In the genomic region with DNA sequence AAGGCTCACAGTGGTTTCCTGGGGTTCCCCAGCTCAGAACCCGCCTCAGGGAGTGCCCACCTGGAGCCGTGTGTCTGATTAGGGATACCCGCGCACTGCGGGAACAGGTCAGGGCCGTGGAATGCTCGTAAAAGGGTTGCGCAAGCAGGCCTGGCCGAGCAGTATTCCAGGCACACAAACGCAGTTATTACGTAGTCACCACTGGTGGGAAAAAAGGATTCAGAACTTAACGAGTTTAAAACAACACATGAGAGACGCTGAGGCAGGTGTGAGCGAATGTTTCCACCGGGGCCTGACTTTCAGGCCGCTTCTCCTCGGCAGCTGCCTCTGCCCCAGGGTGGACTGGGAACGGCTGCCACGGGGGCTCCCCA, we compare ENCODE assay signal across 8 cellular contexts. TPM values are rescaled to one million over a fixed set of nuclear protein-coding genes. Genes with fewer than 3 reads are reported as not detected.
A peak's percentile ranks its signal among the peaks of the same experiment; 100 is the strongest.
DNase-seq lines count a peak whose midpoint lies in the region; ATAC-seq, FAIRE-seq and TF ChIP-seq lines count a peak whose summit lies in the region.
"Had no signal": no experiment of that assay in that cellular context is flagged by ENCODE, and none has a peak within 500 bp of the region (broad histone marks: within the 10 kb centered on the region; RNA-seq: fewer than 3 reads in every experiment).

No MANE protein-coding gene starts in this region.

- WGBS in thymus = 75% methylated on average over 19 of the region's 19 CpGs

- no peak for FAIRE-seq in H54 (lab: Jason Lieb, UNC)

- H3K9me3 ChIP-seq in thymus (ENCODE audit: control insufficient read depth) = no peaks in the 10 kb centered on the region
- H3K9me3 ChIP-seq: psoas muscle had no signal

- DNase-seq in H54 (ENCODE audit: insufficient read length, low spot score) (peak; percentile 60), RKO (ENCODE audit: low spot score) (peak; percentile 23), fibroblast of villous mesenchyme (ENCODE audit: low read depth) (peak; percentile 98), cerebellum (ENCODE audit: low spot score) (no peak), NCI-H82 treated with DMSO at 0.1 percent for 48 hours (lab: John Stamatoyannopoulos, UW; ENCODE audit: unreplicated experiment) (no peak)

- H3K4me3 ChIP-seq in fibroblast of villous mesenchyme (ENCODE audit: low read depth, low read length) = no peak overlapping the region
- no peak overlapping the region for H3K4me3 ChIP-seq in thymus (ENCODE audit: low read length)
- H3K4me3 ChIP-seq: psoas muscle had no signal

- peaks cover 39% of the 10 kb centered on the region for H3K4me1 ChIP-seq in thymus (ENCODE audit: control insufficient read depth, insufficient read depth, low read length)

- TF ChIP-seq POLR2A in H54 (IDR thresholded peaks at IDR 0.05; ENCODE audit: low read depth, low read length) = no peak

- no peaks in the 10 kb centered on the region for H3K27me3 ChIP-seq in thymus (ENCODE audit: control insufficient read depth, insufficient read depth)

- no peaks in the 10 kb centered on the region for H3K36me3 ChIP-seq in thymus (ENCODE audit: control insufficient read depth, insufficient read depth)

- no peak for ATAC-seq in activated CD4-positive, CD25-positive, alpha-beta regulatory T cell treated with anti-CD3 and anti-CD28 coated beads, Interleukin-2, amount 50 U/mL, for 24 hours

- H3K27ac ChIP-seq in thymus (ENCODE audit: low read depth) = peak overlapping the region; percentile 76
- H3K27ac ChIP-seq: psoas muscle had no signal

- no peak for TF ChIP-seq CTCF in fibroblast of villous mesenchyme (IDR thresholded peaks at IDR 0.05; ENCODE audit: insufficient read depth, low read depth, low read length)

RNA-seq across cellular contexts. Expression of a gene that starts 18.2 kb away (rescaled TPM):
- total RNA-seq in fibroblast of villous mesenchyme (under 0.01 TPM in 2 replicates), cerebellum (13.3 TPM)
- polyA plus RNA-seq in thymus = 34.4 TPM

RNA-seq across cellular contexts. Expression of a gene that starts 32.1 kb away (rescaled TPM):
- 23.8 and 27.6 TPM in 2 replicates for total RNA-seq in fibroblast of villous mesenchyme
- polyA plus RNA-seq in thymus = 27.1 TPM
- 31.1 TPM for total RNA-seq in cerebellum

RNA-seq across cellular contexts. Expression of a gene that starts 35.8 kb away (rescaled TPM):
- total RNA-seq in fibroblast of villous mesenchyme (under 0.01 TPM in 1 of 2 replicates, not detected in the other), cerebellum (62.8 TPM)
- polyA plus RNA-seq in thymus = 0.55 TPM

Comparison
In these comparisons a context has a peak if more than half of its experiments do, and no peak if none do; other contexts are left out.
1. DNase-seq: peak in H54 (single experiment), RKO (single experiment) and fibroblast of villous mesenchyme (single experiment); none in cerebellum (single experiment) and NCI-H82 treated with DMSO at 0.1 percent for 48 hours (single experiment).
2. RNA of a gene that starts 18.2 kb away (total RNA-seq): 13.3 TPM in cerebellum (single experiment); under 0.01 TPM in fibroblast of villous mesenchyme; every median in the first group is over 10 times any median in the second.
3. RNA of a gene that starts 35.8 kb away (total RNA-seq): 62.8 TPM in cerebellum (single experiment); under 0.01 TPM in fibroblast of villous mesenchyme; every median in the first group is over 10 times any median in the second.